Comparison of ENCODE assay signal across 1 cellular context in genomic region chr10:132417957-132418441, GRCh38.
TF ChIP-seq lines count a peak whose summit lies in the region.

No MANE protein-coding gene starts in this region.

TF ChIP-seq in SK-N-SH, 30 proteins besides CTCF, POLR2A, EP300 and RAD21 (continued from another document):
- TF ChIP-seq ZBTB33 (IDR thresholded peaks at IDR 0.05; ENCODE audit: borderline replicate concordance, low read depth), result no peak
- TF ChIP-seq, protein P1, sequence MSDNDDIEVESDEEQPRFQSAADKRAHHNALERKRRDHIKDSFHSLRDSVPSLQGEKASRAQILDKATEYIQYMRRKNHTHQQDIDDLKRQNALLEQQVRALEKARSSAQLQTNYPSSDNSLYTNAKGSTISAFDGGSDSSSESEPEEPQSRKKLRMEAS (IDR thresholded peaks at IDR 0.05; ENCODE audit: low read depth), result no peak
- TF ChIP-seq GATA2 (CRISPR knock-in tag; IDR thresholded peaks at IDR 0.05), result no peak
- TF ChIP-seq FOXM1 (IDR thresholded peaks at IDR 0.05; ENCODE audit: low read depth), result no peak
- no peak for TF ChIP-seq MEF2A (IDR thresholded peaks at IDR 0.05; ENCODE audit: borderline replicate concordance, low read depth)
- no peak for TF ChIP-seq FOXJ3 (CRISPR knock-in tag; IDR thresholded peaks at IDR 0.05)
- no peak for TF ChIP-seq POLR2AphosphoS5 (IDR thresholded peaks at IDR 0.05; ENCODE audit: low read depth, low read length)
TF ChIP-seq in SK-N-SH: peak in this region for 0.
